Comparison of ENCODE assay signal across 1 cellular context in the genomic region with DNA sequence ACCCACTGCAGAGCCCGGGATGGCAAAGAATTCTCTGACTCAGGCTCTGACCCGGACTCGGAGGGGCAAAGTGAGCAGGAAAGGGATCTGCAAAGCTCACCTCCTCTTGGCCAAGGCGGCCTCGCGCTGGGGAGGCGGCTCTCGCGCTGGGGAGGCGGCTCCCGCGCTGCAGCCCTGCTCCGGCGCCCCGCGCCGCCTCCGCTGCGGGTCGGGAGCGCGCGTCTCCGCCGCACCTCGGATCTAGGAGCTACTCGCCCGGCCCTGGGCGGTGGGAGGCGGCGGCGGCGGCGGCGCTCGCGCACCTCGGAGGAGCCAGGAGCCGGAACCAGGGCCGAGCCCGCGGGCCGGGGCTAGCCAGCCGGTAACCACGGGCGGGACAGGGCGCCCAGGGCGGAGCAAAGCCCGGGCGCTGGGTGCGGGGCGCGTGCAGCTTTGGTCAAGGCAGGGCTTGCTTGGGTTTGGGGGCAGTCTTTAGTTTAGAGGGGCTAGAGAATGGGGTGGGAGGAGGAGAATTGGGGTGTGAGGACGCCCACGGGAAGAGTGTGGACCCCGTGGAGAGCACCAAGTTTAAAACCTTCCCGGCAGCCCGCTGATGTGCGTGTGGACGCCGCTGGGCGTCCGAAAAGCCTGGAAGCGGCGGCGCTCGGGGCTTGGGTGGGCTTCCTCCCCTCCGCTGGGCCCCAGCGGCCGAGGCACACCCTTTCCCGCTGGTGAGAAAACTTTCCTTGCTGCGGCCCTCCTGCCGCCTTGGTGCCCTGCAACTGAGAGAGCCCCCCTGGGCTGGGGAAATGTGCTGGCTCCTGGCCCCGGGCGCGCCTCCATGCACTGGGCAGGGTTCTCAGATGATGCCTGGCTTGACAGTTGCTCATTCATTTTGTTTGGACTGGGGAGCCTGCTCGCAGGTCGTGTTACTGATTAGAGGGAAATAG.
A peak's percentile ranks its signal among the peaks of the same experiment; 100 is the strongest.
TF ChIP-seq lines count a peak whose summit lies in the region.

A gene with protein sequence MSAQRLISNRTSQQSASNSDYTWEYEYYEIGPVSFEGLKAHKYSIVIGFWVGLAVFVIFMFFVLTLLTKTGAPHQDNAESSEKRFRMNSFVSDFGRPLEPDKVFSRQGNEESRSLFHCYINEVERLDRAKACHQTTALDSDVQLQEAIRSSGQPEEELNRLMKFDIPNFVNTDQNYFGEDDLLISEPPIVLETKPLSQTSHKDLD (plus strand): TSS at position 250 of the 929 bp plus-strand sequence. CDS start 21,547 bp downstream, outside the sequence.

TF ChIP-seq in H1, 55 proteins besides CTCF, POLR2A, EP300 and RAD21:
- TF ChIP-seq TAF1 (IDR thresholded peaks at IDR 0.05; ENCODE audit: low read depth, low read length) (0 out of 2 replicates have a peak, but pooled peaks have one; percentile 18), ASH2L (IDR thresholded peaks at IDR 0.05; ENCODE audit: low read length) (peak; percentile 45), KDM5A (IDR thresholded peaks at IDR 0.05; ENCODE audit: low read length) (no peak), RBBP5 (IDR thresholded peaks at IDR 0.05; ENCODE audit: borderline replicate concordance, low read depth, low read length) (peak; percentile 77; the same call in 1 of the 2 replicates), EZH2 (IDR thresholded peaks at IDR 0.05; ENCODE audit: low read depth, low read length, severe bottlenecking) (peak; percentile 33), PHF8 (conservative IDR thresholded peaks at IDR 0.05; ENCODE audit: low read depth, low read length) (0 out of 2 replicates have a peak, but pooled peaks have one; percentile 18), KDM4A (IDR thresholded peaks at IDR 0.05; ENCODE audit: low read depth, low read length, severe bottlenecking) (peak; percentile 82), TCF12 (IDR thresholded peaks at IDR 0.05; ENCODE audit: low read depth, low read length) (no peak)
- TF ChIP-seq, protein P1, sequence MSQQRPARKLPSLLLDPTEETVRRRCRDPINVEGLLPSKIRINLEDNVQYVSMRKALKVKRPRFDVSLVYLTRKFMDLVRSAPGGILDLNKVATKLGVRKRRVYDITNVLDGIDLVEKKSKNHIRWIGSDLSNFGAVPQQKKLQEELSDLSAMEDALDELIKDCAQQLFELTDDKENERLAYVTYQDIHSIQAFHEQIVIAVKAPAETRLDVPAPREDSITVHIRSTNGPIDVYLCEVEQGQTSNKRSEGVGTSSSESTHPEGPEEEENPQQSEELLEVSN (IDR thresholded peaks at IDR 0.05), result peak; percentile 62
- TF ChIP-seq, protein P2, sequence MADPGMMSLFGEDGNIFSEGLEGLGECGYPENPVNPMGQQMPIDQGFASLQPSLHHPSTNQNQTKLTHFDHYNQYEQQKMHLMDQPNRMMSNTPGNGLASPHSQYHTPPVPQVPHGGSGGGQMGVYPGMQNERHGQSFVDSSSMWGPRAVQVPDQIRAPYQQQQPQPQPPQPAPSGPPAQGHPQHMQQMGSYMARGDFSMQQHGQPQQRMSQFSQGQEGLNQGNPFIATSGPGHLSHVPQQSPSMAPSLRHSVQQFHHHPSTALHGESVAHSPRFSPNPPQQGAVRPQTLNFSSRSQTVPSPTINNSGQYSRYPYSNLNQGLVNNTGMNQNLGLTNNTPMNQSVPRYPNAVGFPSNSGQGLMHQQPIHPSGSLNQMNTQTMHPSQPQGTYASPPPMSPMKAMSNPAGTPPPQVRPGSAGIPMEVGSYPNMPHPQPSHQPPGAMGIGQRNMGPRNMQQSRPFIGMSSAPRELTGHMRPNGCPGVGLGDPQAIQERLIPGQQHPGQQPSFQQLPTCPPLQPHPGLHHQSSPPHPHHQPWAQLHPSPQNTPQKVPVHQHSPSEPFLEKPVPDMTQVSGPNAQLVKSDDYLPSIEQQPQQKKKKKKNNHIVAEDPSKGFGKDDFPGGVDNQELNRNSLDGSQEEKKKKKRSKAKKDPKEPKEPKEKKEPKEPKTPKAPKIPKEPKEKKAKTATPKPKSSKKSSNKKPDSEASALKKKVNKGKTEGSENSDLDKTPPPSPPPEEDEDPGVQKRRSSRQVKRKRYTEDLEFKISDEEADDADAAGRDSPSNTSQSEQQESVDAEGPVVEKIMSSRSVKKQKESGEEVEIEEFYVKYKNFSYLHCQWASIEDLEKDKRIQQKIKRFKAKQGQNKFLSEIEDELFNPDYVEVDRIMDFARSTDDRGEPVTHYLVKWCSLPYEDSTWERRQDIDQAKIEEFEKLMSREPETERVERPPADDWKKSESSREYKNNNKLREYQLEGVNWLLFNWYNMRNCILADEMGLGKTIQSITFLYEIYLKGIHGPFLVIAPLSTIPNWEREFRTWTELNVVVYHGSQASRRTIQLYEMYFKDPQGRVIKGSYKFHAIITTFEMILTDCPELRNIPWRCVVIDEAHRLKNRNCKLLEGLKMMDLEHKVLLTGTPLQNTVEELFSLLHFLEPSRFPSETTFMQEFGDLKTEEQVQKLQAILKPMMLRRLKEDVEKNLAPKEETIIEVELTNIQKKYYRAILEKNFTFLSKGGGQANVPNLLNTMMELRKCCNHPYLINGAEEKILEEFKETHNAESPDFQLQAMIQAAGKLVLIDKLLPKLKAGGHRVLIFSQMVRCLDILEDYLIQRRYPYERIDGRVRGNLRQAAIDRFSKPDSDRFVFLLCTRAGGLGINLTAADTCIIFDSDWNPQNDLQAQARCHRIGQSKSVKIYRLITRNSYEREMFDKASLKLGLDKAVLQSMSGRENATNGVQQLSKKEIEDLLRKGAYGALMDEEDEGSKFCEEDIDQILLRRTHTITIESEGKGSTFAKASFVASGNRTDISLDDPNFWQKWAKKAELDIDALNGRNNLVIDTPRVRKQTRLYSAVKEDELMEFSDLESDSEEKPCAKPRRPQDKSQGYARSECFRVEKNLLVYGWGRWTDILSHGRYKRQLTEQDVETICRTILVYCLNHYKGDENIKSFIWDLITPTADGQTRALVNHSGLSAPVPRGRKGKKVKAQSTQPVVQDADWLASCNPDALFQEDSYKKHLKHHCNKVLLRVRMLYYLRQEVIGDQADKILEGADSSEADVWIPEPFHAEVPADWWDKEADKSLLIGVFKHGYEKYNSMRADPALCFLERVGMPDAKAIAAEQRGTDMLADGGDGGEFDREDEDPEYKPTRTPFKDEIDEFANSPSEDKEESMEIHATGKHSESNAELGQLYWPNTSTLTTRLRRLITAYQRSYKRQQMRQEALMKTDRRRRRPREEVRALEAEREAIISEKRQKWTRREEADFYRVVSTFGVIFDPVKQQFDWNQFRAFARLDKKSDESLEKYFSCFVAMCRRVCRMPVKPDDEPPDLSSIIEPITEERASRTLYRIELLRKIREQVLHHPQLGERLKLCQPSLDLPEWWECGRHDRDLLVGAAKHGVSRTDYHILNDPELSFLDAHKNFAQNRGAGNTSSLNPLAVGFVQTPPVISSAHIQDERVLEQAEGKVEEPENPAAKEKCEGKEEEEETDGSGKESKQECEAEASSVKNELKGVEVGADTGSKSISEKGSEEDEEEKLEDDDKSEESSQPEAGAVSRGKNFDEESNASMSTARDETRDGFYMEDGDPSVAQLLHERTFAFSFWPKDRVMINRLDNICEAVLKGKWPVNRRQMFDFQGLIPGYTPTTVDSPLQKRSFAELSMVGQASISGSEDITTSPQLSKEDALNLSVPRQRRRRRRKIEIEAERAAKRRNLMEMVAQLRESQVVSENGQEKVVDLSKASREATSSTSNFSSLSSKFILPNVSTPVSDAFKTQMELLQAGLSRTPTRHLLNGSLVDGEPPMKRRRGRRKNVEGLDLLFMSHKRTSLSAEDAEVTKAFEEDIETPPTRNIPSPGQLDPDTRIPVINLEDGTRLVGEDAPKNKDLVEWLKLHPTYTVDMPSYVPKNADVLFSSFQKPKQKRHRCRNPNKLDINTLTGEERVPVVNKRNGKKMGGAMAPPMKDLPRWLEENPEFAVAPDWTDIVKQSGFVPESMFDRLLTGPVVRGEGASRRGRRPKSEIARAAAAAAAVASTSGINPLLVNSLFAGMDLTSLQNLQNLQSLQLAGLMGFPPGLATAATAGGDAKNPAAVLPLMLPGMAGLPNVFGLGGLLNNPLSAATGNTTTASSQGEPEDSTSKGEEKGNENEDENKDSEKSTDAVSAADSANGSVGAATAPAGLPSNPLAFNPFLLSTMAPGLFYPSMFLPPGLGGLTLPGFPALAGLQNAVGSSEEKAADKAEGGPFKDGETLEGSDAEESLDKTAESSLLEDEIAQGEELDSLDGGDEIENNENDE (IDR thresholded peaks at IDR 0.05; ENCODE audit: insufficient replicate concordance, low read length), result no peak
TF ChIP-seq in H1: peak in this region for 7.
